1 cellular context compared by ENCODE assay signal in genomic region chr1:45339694-45340558, GRCh38.
TF ChIP-seq lines count a peak whose summit lies in the region.

TSS of gene MUTYH (minus strand) at chr1:45340440. CDS start at chr1:45334505, 5,935 bp downstream.
TSS of gene TOE1 (plus strand) at chr1:45340170. CDS start at chr1:45340253, 83 bp downstream.

TF ChIP-seq in HepG2, 621 proteins besides CTCF, POLR2A, EP300 and RAD21 (continues in another document):
- TF ChIP-seq ZNF768 (CRISPR knock-in tag; IDR thresholded peaks at IDR 0.05), result peak; percentile 59; the same call in 1 of the 2 replicates
- no peak for TF ChIP-seq PRDM4 (CRISPR knock-in tag; IDR thresholded peaks at IDR 0.05; ENCODE audit: borderline replicate concordance)
- TF ChIP-seq ZNF260 (CRISPR knock-in tag; IDR thresholded peaks at IDR 0.05; ENCODE audit: borderline replicate concordance, low read depth), result no peak
- peak; percentile 60; the same call in 1 of the 2 replicates for TF ChIP-seq MED1 (CRISPR knock-in tag; IDR thresholded peaks at IDR 0.05)
- no peak for TF ChIP-seq CERS6 (CRISPR knock-in tag; IDR thresholded peaks at IDR 0.05)
- TF ChIP-seq MAFK (conservative IDR thresholded peaks at IDR 0.05 in 1 of 2, IDR thresholded peaks at IDR 0.05 in 1 of 2; ENCODE audit: low read length in 2 of 2), result no peak
- no peak for TF ChIP-seq TCF7L2 (IDR thresholded peaks at IDR 0.05; ENCODE audit: low read depth, low read length)
- peak; percentile 94 for TF ChIP-seq ZNF790 (CRISPR knock-in tag; IDR thresholded peaks at IDR 0.05; ENCODE audit: borderline replicate concordance)
- no peak for TF ChIP-seq NONO (IDR thresholded peaks at IDR 0.05)
- peak; percentile 82 for TF ChIP-seq NONO (CRISPR knock-in tag; conservative IDR thresholded peaks at IDR 0.05)
- no peak for TF ChIP-seq SP1 (IDR thresholded peaks at IDR 0.05)
- TF ChIP-seq SP1 (CRISPR knock-in tag; IDR thresholded peaks at IDR 0.05), result peak; percentile 63
- TF ChIP-seq XRCC5 (optimal IDR thresholded peaks at IDR 0.05; ENCODE audit: low read length), result no peak
- no peak for TF ChIP-seq MBNL3 (CRISPR knock-in tag; conservative IDR thresholded peaks at IDR 0.05)
- TF ChIP-seq ZNF280D (CRISPR knock-in tag; IDR thresholded peaks at IDR 0.05), result peak; percentile 93
- no peak for TF ChIP-seq ZBTB37 (CRISPR knock-in tag; IDR thresholded peaks at IDR 0.05)
- TF ChIP-seq ZSCAN31 (CRISPR knock-in tag; IDR thresholded peaks at IDR 0.05; ENCODE audit: low read depth), result peak; percentile 95
- TF ChIP-seq ZNF598 (CRISPR knock-in tag; IDR thresholded peaks at IDR 0.05; ENCODE audit: borderline replicate concordance), result peak; percentile 50; the same call in 1 of the 2 replicates
- no peak for TF ChIP-seq THYN1 (CRISPR knock-in tag; IDR thresholded peaks at IDR 0.05; ENCODE audit: borderline replicate concordance, low read depth)
- TF ChIP-seq ZNF383 (CRISPR knock-in tag; IDR thresholded peaks at IDR 0.05; ENCODE audit: borderline replicate concordance), result 0 out of 2 replicates have a peak, but pooled peaks have one; percentile 17
- peak; percentile 69; the same call in 1 of the 2 replicates for TF ChIP-seq ZNF230 (CRISPR knock-in tag; IDR thresholded peaks at IDR 0.05)
- no peak for TF ChIP-seq STAT5B (CRISPR knock-in tag; IDR thresholded peaks at IDR 0.05)
- TF ChIP-seq TMF1 (CRISPR knock-in tag; IDR thresholded peaks at IDR 0.05; ENCODE audit: low read depth), result no peak; the same call in 1 of the 2 replicates
- TF ChIP-seq ZNF33A (CRISPR knock-in tag; IDR thresholded peaks at IDR 0.05; ENCODE audit: borderline replicate concordance), result 0 out of 2 replicates have a peak, but pooled peaks have one; percentile 35
- TF ChIP-seq ZNF350 (CRISPR knock-in tag; IDR thresholded peaks at IDR 0.05; ENCODE audit: borderline replicate concordance, low read depth), result peak; percentile 96
- peak; percentile 58; the same call in 1 of the 2 replicates for TF ChIP-seq RFXAP (CRISPR knock-in tag; IDR thresholded peaks at IDR 0.05; ENCODE audit: borderline replicate concordance)
- TF ChIP-seq ZGPAT (CRISPR knock-in tag; IDR thresholded peaks at IDR 0.05), result peak; percentile 48
- TF ChIP-seq PHF21A (CRISPR knock-in tag; IDR thresholded peaks at IDR 0.05), result peak; percentile 87
- TF ChIP-seq HINFP (CRISPR knock-in tag; IDR thresholded peaks at IDR 0.05; ENCODE audit: low read depth), result peak; percentile 59; the same call in 1 of the 2 replicates
- TF ChIP-seq CENPT (CRISPR knock-in tag; IDR thresholded peaks at IDR 0.05; ENCODE audit: low read depth), result peak; percentile 91
- no peak for TF ChIP-seq GATA4 (IDR thresholded peaks at IDR 0.05; ENCODE audit: borderline replicate concordance, low read depth)
- TF ChIP-seq NFRKB (IDR thresholded peaks at IDR 0.05), result peak; percentile 80
- TF ChIP-seq RFX5 (IDR thresholded peaks at IDR 0.05; ENCODE audit: low read depth, low read length), result no peak
- no peak for TF ChIP-seq JUNB (CRISPR knock-in tag; IDR thresholded peaks at IDR 0.05; ENCODE audit: borderline replicate concordance)
- peak; percentile 89; the same call in 1 of the 2 replicates for TF ChIP-seq ZNF788 (CRISPR knock-in tag; IDR thresholded peaks at IDR 0.05; ENCODE audit: borderline replicate concordance)
- peak; percentile 24; the same call in 1 of the 2 replicates for TF ChIP-seq HMG20B (CRISPR knock-in tag; conservative IDR thresholded peaks at IDR 0.05)
- 0 out of 2 replicates have a peak, but pooled peaks have one; percentile 51 for TF ChIP-seq ZNF761 (CRISPR knock-in tag; conservative IDR thresholded peaks at IDR 0.05)
- no peak; the same call in 1 of the 2 replicates for TF ChIP-seq ZNF792 (CRISPR knock-in tag; IDR thresholded peaks at IDR 0.05)
- no peak; the same call in 1 of the 2 replicates for TF ChIP-seq STAT6 (CRISPR knock-in tag; IDR thresholded peaks at IDR 0.05; ENCODE audit: borderline replicate concordance)
- TF ChIP-seq IKZF1 (IDR thresholded peaks at IDR 0.05), result no peak
- TF ChIP-seq PRDM10 (CRISPR knock-in tag; IDR thresholded peaks at IDR 0.05; ENCODE audit: low read depth), result no peak
- TF ChIP-seq NR2F1 (CRISPR knock-in tag; IDR thresholded peaks at IDR 0.05), result no peak
- TF ChIP-seq ZBTB46 (CRISPR knock-in tag; IDR thresholded peaks at IDR 0.05; ENCODE audit: borderline replicate concordance), result no peak
